9 cellular contexts compared by ENCODE assay signal in the genomic region with DNA sequence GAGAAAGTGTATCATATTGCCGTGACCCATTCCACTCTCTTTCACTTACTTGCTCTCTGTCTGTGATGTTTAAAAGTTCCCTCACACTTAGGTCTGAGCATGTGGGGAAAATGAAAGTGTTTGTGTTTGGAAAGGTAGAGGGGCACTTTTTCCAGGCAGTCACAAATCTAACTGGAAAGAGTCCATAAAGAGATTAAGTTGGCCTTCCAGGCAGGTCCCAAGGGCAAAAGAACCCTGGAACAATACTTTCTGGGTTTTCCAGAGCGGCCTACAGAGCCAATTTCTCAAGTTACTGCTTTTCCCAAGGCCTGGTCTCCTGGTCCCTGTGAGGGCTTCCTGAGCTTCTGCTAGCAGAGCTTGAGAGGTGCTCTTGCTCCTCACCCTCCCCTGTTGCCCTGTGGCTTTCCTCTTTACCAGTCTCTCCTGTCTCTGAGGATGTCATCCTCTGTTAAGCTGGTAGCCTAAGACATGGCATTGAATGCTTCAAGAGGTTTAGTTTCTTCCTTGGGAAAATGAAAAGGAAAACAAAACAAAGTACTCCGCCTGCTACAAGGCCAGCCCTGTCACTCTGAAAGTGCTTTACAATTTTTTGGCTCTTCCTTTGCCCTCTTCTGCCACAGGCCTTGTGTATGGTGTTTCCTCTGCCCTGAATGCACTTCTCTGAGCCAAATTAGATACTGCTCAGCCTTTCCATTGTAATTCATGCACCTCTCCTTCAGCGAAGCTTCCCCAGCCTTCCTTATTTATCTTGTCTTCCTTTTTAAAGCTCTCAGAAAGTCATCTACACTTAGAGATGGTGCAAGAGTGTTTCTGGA. TPM values are rescaled to one million over a fixed set of nuclear protein-coding genes. Genes with fewer than 3 reads are reported as not detected.
DNase-seq lines count a peak whose midpoint lies in the region; ATAC-seq and TF ChIP-seq lines count a peak whose summit lies in the region.
"Had no signal": no experiment of that assay in that cellular context is flagged by ENCODE, and none has a peak within 500 bp of the region (broad histone marks: within the 10 kb centered on the region; RNA-seq: fewer than 3 reads in every experiment).

No MANE protein-coding gene starts in this region.

- no peak overlapping the region for H2AFZ ChIP-seq in KMS-11 (ENCODE audit: low read depth)

- no peak overlapping the region for H3K4me3 ChIP-seq in CD8-positive, alpha-beta memory T cell (ENCODE audit: low read length)
- H3K4me3 ChIP-seq in KMS-11 (IDR thresholded peaks at IDR 0.05; ENCODE audit: insufficient read depth, low read depth, low read length) = no peak overlapping the region

- CTCF ChIA-PET in CD8-positive, alpha-beta memory T cell (lab: Charles Lee) = interaction anchor here (0.9 to 7.9 kb wide), 12 partner anchors 8 to 58 kb away, joined by 3 to 71 read pairs (median 4); a partner anchor contains a TSS

- H3K36me3 Mint-ChIP-seq in CD8-positive, alpha-beta memory T cell = peaks cover 0 to 7% (median 0%) of the 10 kb centered on the region in 3 donors
- no peaks in the 10 kb centered on the region for H3K36me3 Mint-ChIP-seq in progenitor cell of endocrine pancreas (ENCODE audit: insufficient read depth)

- H3K27ac ChIP-seq in CD8-positive, alpha-beta memory T cell (ENCODE audit: low read depth, low read length) = no peak overlapping the region
- no peak overlapping the region for H3K27ac ChIP-seq in KMS-11
- H3K27ac ChIP-seq in epithelial cell of prostate = peak overlapping the region; percentile 40

- POLR2A ChIA-PET in CD8-positive, alpha-beta memory T cell (lab: Charles Lee) = interaction anchor here (1.0 to 1.8 kb wide), 2 partner anchors 20 to 29 kb away, joined by 6 to 10 read pairs; a partner anchor contains a TSS

- H3K9ac ChIP-seq in KMS-11 = no peak overlapping the region

- no peaks in the 10 kb centered on the region for H3K27me3 ChIP-seq in CD8-positive, alpha-beta memory T cell (ENCODE audit: insufficient read depth, low read length, poor library complexity, severe bottlenecking)
- H3K27me3 ChIP-seq in KMS-11 (ENCODE audit: insufficient read depth, low read depth) = no peaks in the 10 kb centered on the region

- H3K9me3 ChIP-seq in CD8-positive, alpha-beta memory T cell (ENCODE audit: low read length) = no peaks in the 10 kb centered on the region

- DNase-seq in CD8-positive, alpha-beta memory T cell = no peak
- DNase-seq in epithelial cell of prostate (ENCODE audit: low read depth, low spot score) = no peak
- no peak for DNase-seq in progenitor cell of endocrine pancreas (ENCODE audit: low spot score, unreplicated experiment)
- no peak for DNase-seq in cerebellum (ENCODE audit: low spot score)
- no peak for DNase-seq in medulla oblongata (ENCODE audit: extremely low spot score)
- DNase-seq: NCI-H1417 treated with DMSO at 0.1 percent for 48 hours had no signal

- no peaks in the 10 kb centered on the region for H3K36me3 ChIP-seq in CD8-positive, alpha-beta memory T cell (ENCODE audit: insufficient read depth, low read length)
- no peaks in the 10 kb centered on the region for H3K36me3 ChIP-seq in KMS-11 (ENCODE audit: insufficient read depth)

- H3K4me2 ChIP-seq in KMS-11 = peak overlapping the region; percentile 38; the same call in 1 of the 2 replicates

- H3K4me3 Mint-ChIP-seq in CD8-positive, alpha-beta memory T cell = peak overlapping the region; percentile 7 to 75 (median 42)
- H3K4me3 Mint-ChIP-seq in progenitor cell of endocrine pancreas (ENCODE audit: low read depth) = no peak overlapping the region

- no peak for ATAC-seq in HG03460 (IDR thresholded peaks at IDR 0.05; ENCODE audit: unreplicated experiment)
- ATAC-seq in HG02973 (IDR thresholded peaks at IDR 0.05; ENCODE audit: unreplicated experiment) = no peak

- peaks cover 73% of the 10 kb centered on the region; the same call in 1 of the 2 replicates for H3K79me2 ChIP-seq in KMS-11 (ENCODE audit: insufficient read depth, low read depth)

- peaks cover 90 to 97% (median 95%) of the 10 kb centered on the region in 3 donors for H3K4me1 Mint-ChIP-seq in CD8-positive, alpha-beta memory T cell
- H3K4me1 Mint-ChIP-seq in progenitor cell of endocrine pancreas (ENCODE audit: low read depth) = peaks cover 16% of the 10 kb centered on the region

- H3K4me1 ChIP-seq in CD8-positive, alpha-beta memory T cell (ENCODE audit: insufficient read depth, low read length) = peaks cover 78% of the 10 kb centered on the region
- peaks cover 63% of the 10 kb centered on the region for H3K4me1 ChIP-seq in KMS-11 (ENCODE audit: low read depth, poor library complexity, severe bottlenecking)

- H4K20me1 ChIP-seq in KMS-11 (ENCODE audit: insufficient read depth) = no peaks in the 10 kb centered on the region

- TF ChIP-seq CTCF in KMS-11 (conservative IDR thresholded peaks at IDR 0.05; ENCODE audit: low read depth, low read length) = no peak
- TF ChIP-seq CTCF in progenitor cell of endocrine pancreas (IDR thresholded peaks at IDR 0.05; ENCODE audit: unreplicated experiment) = no peak

- H3K9me3 Mint-ChIP-seq in CD8-positive, alpha-beta memory T cell = no peaks in the 10 kb centered on the region
- no peaks in the 10 kb centered on the region for H3K9me3 Mint-ChIP-seq in progenitor cell of endocrine pancreas (ENCODE audit: low read depth)

- no peaks in the 10 kb centered on the region for H3K27me3 Mint-ChIP-seq in CD8-positive, alpha-beta memory T cell
- no peaks in the 10 kb centered on the region for H3K27me3 Mint-ChIP-seq in progenitor cell of endocrine pancreas

- peak overlapping the region; percentile 29 to 93 (median 81) for H3K27ac Mint-ChIP-seq in CD8-positive, alpha-beta memory T cell
- peak overlapping the region; percentile 31 for H3K27ac Mint-ChIP-seq in progenitor cell of endocrine pancreas

RNA-seq across cellular contexts. Expression of a gene that starts 20.1 kb away (rescaled TPM):
- total RNA-seq in CD8-positive, alpha-beta memory T cell = 10 to 100 TPM; 58.4 to 59.0 TPM
- polyA plus RNA-seq in CD8-positive, alpha-beta memory T cell = 193 TPM
- total RNA-seq in progenitor cell of endocrine pancreas (123 and 140 TPM in 2 replicates), cerebellum (31.7 TPM)
